Comparison of ENCODE assay signal across 21 cellular contexts in the genomic region with DNA sequence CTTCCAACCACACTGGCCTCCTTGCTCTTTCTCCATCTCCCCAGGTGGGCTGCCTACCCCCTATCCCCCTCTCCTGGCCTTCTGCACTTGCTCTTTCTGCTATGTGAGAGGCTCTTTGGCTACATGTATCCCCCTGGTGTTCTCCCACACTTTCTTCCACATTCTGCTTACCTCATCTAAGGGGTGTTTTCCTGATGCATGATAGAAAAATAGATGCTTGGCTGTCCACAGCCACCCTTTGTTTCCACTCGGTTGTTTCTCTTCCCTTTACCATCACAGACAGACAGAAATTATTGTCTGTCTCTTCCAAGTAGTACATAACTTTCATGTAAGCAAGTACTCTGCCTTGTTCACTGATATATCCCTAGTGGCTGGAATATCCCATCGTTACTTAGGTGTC. TPM values are rescaled to one million over a fixed set of nuclear protein-coding genes. Genes with fewer than 3 reads are reported as not detected.
DNase-seq lines count a peak whose midpoint lies in the region; ATAC-seq, FAIRE-seq and TF ChIP-seq lines count a peak whose summit lies in the region.
"Had no signal": no experiment of that assay in that cellular context is flagged by ENCODE, and none has a peak within 500 bp of the region (broad histone marks: within the 10 kb centered on the region; RNA-seq: fewer than 3 reads in every experiment).

No MANE protein-coding gene starts in this region.

- no peak for TF ChIP-seq POLR2A in body of pancreas (IDR thresholded peaks at IDR 0.05)

- H4K20me1 ChIP-seq in Loucy (ENCODE audit: insufficient read depth, low read length, poor library complexity, severe bottlenecking) (no peaks in the 10 kb centered on the region), SU-DHL-6 (ENCODE audit: low read depth, low read length) (no peaks in the 10 kb centered on the region)

- H3K4me3 ChIP-seq in Loucy (ENCODE audit: low read length, poor library complexity, severe bottlenecking) (no peak overlapping the region), SU-DHL-6 (ENCODE audit: insufficient read depth, low read length, poor library complexity, severe bottlenecking) (no peak overlapping the region), body of pancreas (no peak overlapping the region)
- H3K4me3 ChIP-seq: BLaER1 treated with 17β-estradiol and CSF1 and Interleukin-3, amounts not matched to agents 10 nM and 100 nM had no signal

- H2AFZ ChIP-seq in Loucy (ENCODE audit: low read length) (no peak overlapping the region), SU-DHL-6 (ENCODE audit: low read depth, low read length, severe bottlenecking) (no peak overlapping the region)

- CTCF ChIA-PET in T-cell (lab: Charles Lee), result interaction anchor here in 1 of 2 donors (0.9 kb wide), 1 partner anchor 14 kb away, joined by 3 read pairs; no protein-coding TSS in a partner anchor

- H3K9me3 Mint-ChIP-seq in T-cell, result no peaks in the 10 kb centered on the region
- H3K9me3 Mint-ChIP-seq: CD4-positive, CD25-positive, alpha-beta regulatory T cell; CD8-positive, alpha-beta memory T cell had no signal

- no peak overlapping the region for H3K4me3 Mint-ChIP-seq in T-cell
- H3K4me3 Mint-ChIP-seq: CD4-positive, CD25-positive, alpha-beta regulatory T cell; CD8-positive, alpha-beta memory T cell; HFFc6 had no signal

- H3F3A ChIP-seq in Loucy (ENCODE audit: low read depth) (peaks cover 15% of the 10 kb centered on the region), SU-DHL-6 (ENCODE audit: insufficient read depth) (peaks cover 17% of the 10 kb centered on the region; the same call in 1 of the 2 replicates)

- intact Hi-C loops in body of pancreas (cut with DNase I), result no loop called here

- TF ChIP-seq CTCF in C4-2B (conservative IDR thresholded peaks at IDR 0.05) (no peak), Loucy (conservative IDR thresholded peaks at IDR 0.05; ENCODE audit: low read length) (no peak), SU-DHL-6 (IDR thresholded peaks at IDR 0.05; ENCODE audit: insufficient read depth, low read length, poor library complexity, severe bottlenecking) (no peak), body of pancreas (IDR thresholded peaks at IDR 0.05) (no peak)

- H3K36me3 ChIP-seq in Loucy (ENCODE audit: insufficient read depth, low read length) (no peaks in the 10 kb centered on the region), SU-DHL-6 (ENCODE audit: low read length) (peaks cover 5% of the 10 kb centered on the region; the same call in 1 of the 2 replicates), body of pancreas (replicated peaks in 1 of 2; ENCODE audit: insufficient read depth in 1 of 2, low read depth in 2 of 2) (no peaks in the 10 kb centered on the region)

- H3K9me3 ChIP-seq in Loucy (ENCODE audit: insufficient read depth, low read depth, low read length) (no peaks in the 10 kb centered on the region), SU-DHL-6 (ENCODE audit: insufficient read depth, low read length) (no peaks in the 10 kb centered on the region), body of pancreas (no peaks in the 10 kb centered on the region)

- peak; percentile 55 for FAIRE-seq in urothelium cell line (lab: Jason Lieb, UNC)
- FAIRE-seq: G401.6 had no signal

- H3K9me2 ChIP-seq in Loucy (replicated peaks; ENCODE audit: low read depth, low read length) (no peaks in the 10 kb centered on the region), SU-DHL-6 (replicated peaks; ENCODE audit: insufficient read depth, low read length) (no peaks in the 10 kb centered on the region)

- H3K27me3 ChIP-seq in Loucy (ENCODE audit: insufficient read depth, low read length, poor library complexity, severe bottlenecking) (no peaks in the 10 kb centered on the region), SU-DHL-6 (ENCODE audit: low read length) (no peaks in the 10 kb centered on the region), body of pancreas (no peaks in the 10 kb centered on the region)
- H3K27me3 ChIP-seq: BLaER1 treated with 17β-estradiol and CSF1 and Interleukin-3, amounts not matched to agents 10 nM and 100 nM had no signal

- H3K4me1 ChIP-seq in Loucy (ENCODE audit: insufficient read depth, low read length, poor library complexity, severe bottlenecking), result peaks cover 78% of the 10 kb centered on the region
- peaks cover 4% of the 10 kb centered on the region for H3K4me1 ChIP-seq in body of pancreas

- peak overlapping the region; percentile 42 for H3K27ac ChIP-seq in C4-2B
- H3K27ac ChIP-seq in SU-DHL-6 (ENCODE audit: low read depth, low read length), result peak overlapping the region; percentile 56; the same call in 1 of the 2 replicates
- no peak overlapping the region for H3K27ac ChIP-seq in body of pancreas
- H3K27ac ChIP-seq: BLaER1 treated with 17β-estradiol and CSF1 and Interleukin-3, amounts not matched to agents 10 nM and 100 nM had no signal

- POLR2A ChIA-PET in T-cell (lab: Charles Lee), result no interaction called here

- peaks cover 7% of the 10 kb centered on the region for H3K36me3 Mint-ChIP-seq in T-cell

- 62 to 84% methylated on average over 2 of the region's 2 CpGs for WGBS in body of pancreas, 2 donors

- H3K27me3 Mint-ChIP-seq in T-cell, result no peaks in the 10 kb centered on the region
- H3K27me3 Mint-ChIP-seq: CD4-positive, CD25-positive, alpha-beta regulatory T cell; CD8-positive, alpha-beta memory T cell had no signal

- DNase-seq in urothelium cell line (ENCODE audit: low spot score), result no peak
- DNase-seq in body of pancreas, result no peak
- no peak for DNase-seq in NCI-H82 treated with DMSO at 0.1 percent for 48 hours (lab: John Stamatoyannopoulos, UW; ENCODE audit: unreplicated experiment)
- no peak for DNase-seq in T-cell
- DNase-seq: 8988T; CD4-positive, CD25-positive, alpha-beta regulatory T cell; CD8-positive, alpha-beta memory T cell; COR-L47; DMS 273 treated with DMSO at 0.1 percent for 48 hours; DMS53; DND-41; GOT3; H7; HFFc6; IMR-90 had no signal

- H3K4me2 ChIP-seq in Loucy (ENCODE audit: low read depth, low read length, poor library complexity, severe bottlenecking), result peak overlapping the region; percentile 80
- peak overlapping the region; percentile 51 for H3K4me2 ChIP-seq in SU-DHL-6 (ENCODE audit: low read depth, low read length, poor library complexity, severe bottlenecking)
- H3K4me2 ChIP-seq: BLaER1 treated with 17β-estradiol and CSF1 and Interleukin-3, amounts not matched to agents 10 nM and 100 nM had no signal

- no peak for ATAC-seq in body of pancreas
- no peak for ATAC-seq in T-cell (replicated peaks in 1 of 4)
- ATAC-seq: HCT116 had no signal

- H3K27ac Mint-ChIP-seq in T-cell, result no peak overlapping the region
- H3K27ac Mint-ChIP-seq: CD4-positive, CD25-positive, alpha-beta regulatory T cell; HFFc6 had no signal

- H3K9ac ChIP-seq in Loucy (ENCODE audit: low read depth, low read length, poor library complexity, severe bottlenecking) (peak overlapping the region; percentile 71), SU-DHL-6 (ENCODE audit: low read length) (no peak overlapping the region)
- H3K9ac ChIP-seq: BLaER1 treated with 17β-estradiol and CSF1 and Interleukin-3, amounts not matched to agents 10 nM and 100 nM had no signal

- H3K4me1 Mint-ChIP-seq in T-cell, result peaks cover 0 to 25% (median 6%) of the 10 kb centered on the region in 3 donors

- peaks cover 89% of the 10 kb centered on the region for H3K79me2 ChIP-seq in Loucy (ENCODE audit: insufficient read depth, low read length)
- peaks cover 99% of the 10 kb centered on the region for H3K79me2 ChIP-seq in SU-DHL-6 (ENCODE audit: insufficient read depth, low read length)

RNA-seq across cellular contexts. Expression of a gene that starts 39.2 kb away (rescaled TPM):
- 10 to 100 TPM; 28.5 to 31.6 TPM for total RNA-seq in body of pancreas
- 10 to 100 TPM; 16.0 to 31.3 (median 22.4) TPM for total RNA-seq in T-cell

Comparison
In these comparisons a context has a peak if more than half of its experiments do, and no peak if none do; other contexts are left out.
1. H3K27ac ChIP-seq: peak in C4-2B (single experiment) and SU-DHL-6 (single experiment); none in body of pancreas (0 of 4).